In the genomic region with DNA sequence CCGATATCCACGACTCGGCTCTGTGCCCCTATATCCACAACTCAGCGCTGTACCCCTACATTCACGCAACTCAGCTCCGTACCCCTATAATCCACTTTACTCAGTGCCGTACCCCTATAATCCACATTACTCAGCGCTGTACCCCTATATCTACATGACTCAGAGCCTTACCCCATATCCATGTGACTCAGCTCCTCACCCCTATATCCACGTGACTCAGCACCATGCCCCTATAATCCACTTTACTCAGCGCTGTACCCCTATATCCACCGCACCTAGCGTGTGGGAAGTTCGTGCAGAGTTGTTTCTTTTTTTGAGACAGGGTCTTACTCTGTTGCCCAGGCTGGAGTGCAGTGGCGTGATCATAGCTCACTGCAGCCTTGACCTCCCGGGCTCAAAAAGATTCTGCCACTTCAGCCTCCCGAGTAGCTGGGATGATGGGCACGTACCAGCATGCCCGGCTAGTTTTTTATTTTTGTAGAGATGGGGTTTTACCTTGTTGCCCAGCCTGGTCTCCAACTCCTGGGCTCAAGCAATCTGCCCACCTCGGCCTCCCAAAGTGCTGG, we compare ENCODE assay signal across 21 cellular contexts. TPM values are rescaled to one million over a fixed set of nuclear protein-coding genes. Genes with fewer than 3 reads are reported as not detected.
DNase-seq lines count a peak whose midpoint lies in the region; ATAC-seq, FAIRE-seq and TF ChIP-seq lines count a peak whose summit lies in the region.
"Had no signal": no experiment of that assay in that cellular context is flagged by ENCODE, and none has a peak within 500 bp of the region (broad histone marks: within the 10 kb centered on the region; RNA-seq: fewer than 3 reads in every experiment).

No MANE protein-coding gene starts in this region.

- peaks cover 2% of the 10 kb centered on the region for H3K9me1 ChIP-seq in keratinocyte (ENCODE audit: control insufficient read depth, extremely low read depth, insufficient read depth, low read length)

- H3K4me1 ChIP-seq in keratinocyte (ENCODE audit: control insufficient read depth, extremely low read depth, insufficient read depth, low read length) (peaks cover 47% of the 10 kb centered on the region), thoracic aorta (ENCODE audit: control insufficient read depth in 1 of 2, low read depth in 2 of 2) (peaks cover 12 to 28% of the 10 kb centered on the region in 2 donors)
- H3K4me1 ChIP-seq: pancreas had no signal

- no peaks in the 10 kb centered on the region for H3K9me3 Mint-ChIP-seq in activated naive CD4-positive, alpha-beta T cell treated with anti-CD3 and anti-CD28 coated beads, Interleukin-2, amount 50 U/mL, for 72 hours
- H3K9me3 Mint-ChIP-seq: activated naive CD8-positive, alpha-beta T cell treated with anti-CD3 and anti-CD28 coated beads, Interleukin-2, amount 50 U/mL, for 24 hours; dendritic cell treated with granulocyte-macrophage colony-stimulating factor and Interleukin-4, amounts not matched to agents 40 ng/mL and 50 ng/mL, for 4 days had no signal

- no peaks in the 10 kb centered on the region for H3K79me2 ChIP-seq in keratinocyte (ENCODE audit: control insufficient read depth, insufficient read depth, low read length)

- H3K9me3 ChIP-seq in WERI-Rb-1 (ENCODE audit: severe bottlenecking) (no peaks in the 10 kb centered on the region), keratinocyte (ENCODE audit: control insufficient read depth, low read depth, low read length) (no peaks in the 10 kb centered on the region), thoracic aorta (no peaks in the 10 kb centered on the region)
- H3K9me3 ChIP-seq: pancreas, sigmoid colon, transverse colon had no signal

- no peak overlapping the region for H3K9ac ChIP-seq in keratinocyte (ENCODE audit: control insufficient read depth, extremely low read depth, insufficient read depth, low read length)

- dilution Hi-C loops in keratinocyte (cut with MboI; ENCODE audit: extremely low pct_ligation_motif_present, low sequenced_read_pairs) = no loop called here

- no peaks in the 10 kb centered on the region for H3K36me3 Mint-ChIP-seq in activated naive CD4-positive, alpha-beta T cell treated with anti-CD3 and anti-CD28 coated beads, Interleukin-2, amount 50 U/mL, for 72 hours

- no peaks in the 10 kb centered on the region for H4K20me1 ChIP-seq in keratinocyte (ENCODE audit: control insufficient read depth, extremely low read depth, insufficient read depth, low read length)

- no peak overlapping the region for H3K4me3 ChIP-seq in WERI-Rb-1 (ENCODE audit: low read depth, low read length)
- H3K4me3 ChIP-seq in keratinocyte (ENCODE audit: control insufficient read depth in 2 of 3, extremely low read depth in 1 of 3, insufficient read depth in 2 of 3, low read depth in 1 of 3, low read length in 3 of 3) = no peak overlapping the region
- no peak overlapping the region for H3K4me3 ChIP-seq in thoracic aorta
- H3K4me3 ChIP-seq: lung, pancreas, sigmoid colon, transverse colon had no signal

- peak overlapping the region; percentile 24 to 35 for H3K27ac Mint-ChIP-seq in activated naive CD4-positive, alpha-beta T cell treated with anti-CD3 and anti-CD28 coated beads, Interleukin-2, amount 50 U/mL, for 72 hours
- H3K27ac Mint-ChIP-seq: activated naive CD8-positive, alpha-beta T cell treated with anti-CD3 and anti-CD28 coated beads, Interleukin-2, amount 50 U/mL, for 24 hours had no signal

- peaks cover 16% of the 10 kb centered on the region for H3K36me3 ChIP-seq in WERI-Rb-1
- peaks cover 4 to 8% of the 10 kb centered on the region in 2 experiments for H3K36me3 ChIP-seq in keratinocyte (ENCODE audit: control insufficient read depth in 2 of 2, extremely low read depth in 1 of 2, insufficient read depth in 2 of 2, low read length in 2 of 2)
- peaks cover 8% of the 10 kb centered on the region for H3K36me3 ChIP-seq in thoracic aorta

- H3K27me3 ChIP-seq in WERI-Rb-1 (ENCODE audit: insufficient read depth, low read depth, severe bottlenecking) (no peaks in the 10 kb centered on the region), keratinocyte (ENCODE audit: control insufficient read depth, extremely low read depth, insufficient read depth, low read length) (no peaks in the 10 kb centered on the region), thoracic aorta (replicated peaks; ENCODE audit: insufficient read depth) (no peaks in the 10 kb centered on the region)
- H3K27me3 ChIP-seq: foreskin keratinocyte, pancreas, sigmoid colon, transverse colon had no signal

- TF ChIP-seq CTCF in WERI-Rb-1 (IDR thresholded peaks at IDR 0.05; ENCODE audit: low read depth, low read length) = no peak
- TF ChIP-seq CTCF in keratinocyte (optimal IDR thresholded peaks at IDR 0.05 in 1 of 3, IDR thresholded peaks at IDR 0.05 in 1 of 3, conservative IDR thresholded peaks at IDR 0.05 in 1 of 3; ENCODE audit: extremely low read depth in 1 of 3, insufficient read depth in 2 of 3, low read length in 3 of 3) = no peak
- no peak for TF ChIP-seq CTCF in thoracic aorta (IDR thresholded peaks at IDR 0.05)

- no peak for FAIRE-seq in keratinocyte (lab: Jason Lieb, UNC)
- FAIRE-seq: kidney, pancreas had no signal

- no peak for ATAC-seq in activated naive CD4-positive, alpha-beta T cell treated with anti-CD3 and anti-CD28 coated beads, Interleukin-2, amount 50 U/mL, for 72 hours
- no peak for ATAC-seq in thoracic aorta (ENCODE audit: insufficient number of reproducible peaks, low FRiP score, low read depth)
- ATAC-seq in stimulated activated naive CD8-positive, alpha-beta T cell treated with anti-CD3 and anti-CD28 coated beads, Interleukin-15, Interleukin-2, amounts not matched to agents 100 U/mL and 50 U/mL, for 24 hours = no peak
- ATAC-seq: activated naive CD8-positive, alpha-beta T cell treated with anti-CD3 and anti-CD28 coated beads, Interleukin-2, amount 50 U/mL, for 24 hours had no signal

- peak overlapping the region; percentile 66 for H3K4me2 ChIP-seq in keratinocyte (ENCODE audit: control insufficient read depth, extremely low read depth, insufficient read depth, low read depth, low read length)

- H2AFZ ChIP-seq in keratinocyte (ENCODE audit: control insufficient read depth, low read length) = no peak overlapping the region

- DNase-seq in activated naive CD4-positive, alpha-beta T cell treated with anti-CD3 and anti-CD28 coated beads, Interleukin-2, amount 50 U/mL, for 72 hours (ENCODE audit: low spot score in 2 of 2) = no peak
- no peak for DNase-seq in activated naive CD4-positive, alpha-beta T cell treated with Interleukin-2 at 50 U/mL for 16 hours
- no peak for DNase-seq in WERI-Rb-1
- no peak for DNase-seq in keratinocyte (ENCODE audit: low read depth, low spot score)
- DNase-seq in thoracic aorta (ENCODE audit: low spot score) = no peak
- no peak for DNase-seq in DMS 273 treated with DMSO at 0.1 percent for 48 hours (lab: John Stamatoyannopoulos, UW)
- no peak for DNase-seq in stimulated activated naive CD8-positive, alpha-beta T cell treated with anti-CD3 and anti-CD28 coated beads, Interleukin-15, Interleukin-2, amounts not matched to agents 100 U/mL and 50 U/mL, for 24 hours
- DNase-seq in activated CD8-positive, alpha-beta memory T cell treated with anti-CD3 and anti-CD28 coated beads for 24 hours = no peak
- DNase-seq: activated CD4-positive, alpha-beta T cell treated with anti-CD3 and anti-CD28 coated beads for 1 hour; activated naive CD8-positive, alpha-beta T cell treated with anti-CD3 and anti-CD28 coated beads, Interleukin-2, amount 50 U/mL, for 24 hours; COR-L47; kidney; MM.1S; NCI-H1436 treated with DMSO at 0.1 percent for 48 hours; NCI-H526; sigmoid colon; transverse colon had no signal

- H3K27ac ChIP-seq in WERI-Rb-1 = peak overlapping the region; percentile 70; the same call in 1 of the 2 replicates
- peak overlapping the region; percentile 69 for H3K27ac ChIP-seq in keratinocyte (ENCODE audit: control insufficient read depth, insufficient read depth, low read length)
- H3K27ac ChIP-seq in thoracic aorta = peak overlapping the region; percentile 77 to 82
- H3K27ac ChIP-seq: foreskin keratinocyte, pancreas, transverse colon had no signal

RNA-seq across cellular contexts. Expression of a gene that starts 17.4 kb away (rescaled TPM):
- 10 to 100 TPM in 1 of 2 donors, 1 to 10 TPM in 1; 2.6 to 10.6 TPM for total RNA-seq in activated naive CD4-positive, alpha-beta T cell treated with anti-CD3 and anti-CD28 coated beads, Interleukin-2, amount 50 U/mL, for 72 hours
- polyA plus RNA-seq in keratinocyte = 7.6 to 15.4 TPM (median 10.9 TPM) in 3 replicates
- 8.2 TPM for polyA plus RNA-seq in keratinocyte (2011; ENCODE audit: low read depth)
- polyA plus RNA-seq in keratinocyte (2011; cell fraction: cytosol; rRNA removed) = 7.8 and 17.1 TPM in 2 replicates
- polyA plus RNA-seq in keratinocyte (2011; cell fraction: nucleus; rRNA removed) = 9.2 and 14.4 TPM in 2 replicates
- 6.9 and 8.3 TPM in 2 replicates for polyA plus RNA-seq in keratinocyte (2012; ENCODE audit: low replicate concordance)
- polyA minus RNA-seq in keratinocyte = 6.5 to 16.7 TPM (median 7.8 TPM) in 3 replicates
- polyA minus RNA-seq in keratinocyte (2011; cell fraction: cytosol; rRNA and poly(A)+ RNA removed) = 13.0 TPM
- 5.1 and 7.2 TPM in 2 replicates for polyA minus RNA-seq in keratinocyte (2011; cell fraction: nucleus; rRNA and poly(A)+ RNA removed)
- total RNA-seq in thoracic aorta = 10 to 100 TPM; 28.5 to 29.8 TPM

RNA-seq across cellular contexts. Expression of a gene that starts 17.5 kb away (rescaled TPM):
- 10 to 100 TPM; 37.0 to 50.0 TPM for total RNA-seq in activated naive CD4-positive, alpha-beta T cell treated with anti-CD3 and anti-CD28 coated beads, Interleukin-2, amount 50 U/mL, for 72 hours
- 9.5 to 11.4 TPM (median 10.6 TPM) in 3 replicates for polyA plus RNA-seq in keratinocyte
- 17.4 TPM for polyA plus RNA-seq in keratinocyte (2011; ENCODE audit: low read depth)
- 5.8 and 6.9 TPM in 2 replicates for polyA plus RNA-seq in keratinocyte (2011; cell fraction: cytosol; rRNA removed)
- 41.7 and 44.1 TPM in 2 replicates for polyA plus RNA-seq in keratinocyte (2011; cell fraction: nucleus; rRNA removed)
- polyA plus RNA-seq in keratinocyte (2012; ENCODE audit: low replicate concordance) = 9.4 and 11.0 TPM in 2 replicates
- polyA minus RNA-seq in keratinocyte = 55.1 to 60.8 TPM (median 55.7 TPM) in 3 replicates
- 21.9 TPM for polyA minus RNA-seq in keratinocyte (2011; cell fraction: cytosol; rRNA and poly(A)+ RNA removed)
- polyA minus RNA-seq in keratinocyte (2011; cell fraction: nucleus; rRNA and poly(A)+ RNA removed) = 78.4 and 112 TPM in 2 replicates
- 100 to 1,000 TPM in 1 of 2 donors, 10 to 100 TPM in 1; 81.0 to 117 TPM for total RNA-seq in thoracic aorta
